ENCODE assay signal across 8 cellular contexts in the genomic region with DNA sequence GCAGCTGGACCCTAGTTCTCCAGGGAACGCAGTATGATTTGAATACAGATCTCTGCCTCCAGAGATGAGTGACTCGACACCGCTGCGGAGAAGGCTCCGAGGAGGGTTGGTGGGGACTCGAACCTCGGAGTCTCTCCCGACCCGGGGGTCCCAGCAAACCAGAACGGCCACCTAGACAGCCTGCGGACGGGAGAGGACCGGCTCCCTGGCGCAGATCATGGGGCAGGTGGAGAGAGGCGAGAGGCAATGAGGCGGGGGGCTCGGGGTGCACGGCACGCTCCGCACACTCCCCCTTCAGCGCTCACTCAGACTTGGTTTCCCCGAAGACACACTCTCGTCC. TPM values are rescaled to one million over a fixed set of nuclear protein-coding genes. Genes with fewer than 3 reads are reported as not detected.
DNase-seq lines count a peak whose midpoint lies in the region; ATAC-seq and TF ChIP-seq lines count a peak whose summit lies in the region.
"Had no signal": no experiment of that assay in that cellular context is flagged by ENCODE, and none has a peak within 500 bp of the region (broad histone marks: within the 10 kb centered on the region; RNA-seq: fewer than 3 reads in every experiment).

No MANE protein-coding gene starts in this region.

- peaks cover 5% of the 10 kb centered on the region for H3K4me1 ChIP-seq in PC-3 (ENCODE audit: insufficient read depth, low read length)
- H3K4me1 ChIP-seq in mucosa of rectum (ENCODE audit: control insufficient read depth in 2 of 2, insufficient read depth in 2 of 2, low read length in 2 of 2), result peaks cover 3 to 5% of the 10 kb centered on the region in 2 donors
- H3K4me1 ChIP-seq in tibial artery, result peaks cover 0 to 27% (median 10%) of the 10 kb centered on the region in 4 donors
- H3K4me1 ChIP-seq: foreskin keratinocyte had no signal

- DNase-seq in PC-3, result no peak
- no peak for DNase-seq in epithelial cell of esophagus (ENCODE audit: low read depth)
- DNase-seq in tibial artery, result no peak
- DNase-seq in DMS79 (lab: John Stamatoyannopoulos, UW), result no peak
- no peak for DNase-seq in NCI-H1417 (lab: John Stamatoyannopoulos, UW)
- DNase-seq: foreskin keratinocyte had no signal

- H3K4me3 ChIP-seq in PC-3 (ENCODE audit: low read length) (peak overlapping the region; percentile 91), epithelial cell of esophagus (ENCODE audit: low read length) (peak overlapping the region; percentile 54), mucosa of rectum (ENCODE audit: low read length in 2 of 2) (peak overlapping the region; percentile 69 to 74), tibial artery (peak overlapping the region; percentile 69 to 72)

- intact Hi-C loops in PC-3 (cut with micrococcal nuclease), result no loop called here
- intact Hi-C loops in tibial artery (cut with DNase I; ENCODE audit: low total_unique reads), result no loop called here

- no TSS peak for BruUV-seq in PC-3 (replicated peaks; lab: Mats Ljungman, UMichigan)

- no peak overlapping the region for H3K27ac ChIP-seq in PC-3 (ENCODE audit: low read length)
- H3K27ac ChIP-seq in mucosa of rectum (ENCODE audit: low read depth in 2 of 2, low read length in 2 of 2), result no peak overlapping the region
- peak overlapping the region in 1 of 2 donors; percentile 50 for H3K27ac ChIP-seq in tibial artery
- H3K27ac ChIP-seq: foreskin keratinocyte had no signal

- no peak for TF ChIP-seq CTCF in PC-3 (conservative IDR thresholded peaks at IDR 0.05; ENCODE audit: low read depth, low read length)
- no peak for TF ChIP-seq CTCF in epithelial cell of esophagus (IDR thresholded peaks at IDR 0.05; ENCODE audit: insufficient read depth, low read depth, low read length, missing control alignments)
- TF ChIP-seq CTCF in tibial artery (IDR thresholded peaks at IDR 0.05), result no peak

- POLR2A ChIA-PET in PC-3 (lab: Charles Lee; ENCODE audit: unreplicated experiment), result no interaction called here

- no peaks in the 10 kb centered on the region for H3K9me2 ChIP-seq in PC-3 (replicated peaks; ENCODE audit: low read length)

- no peaks in the 10 kb centered on the region for H3F3A ChIP-seq in PC-3 (ENCODE audit: low read length, unreplicated experiment)

- H3K79me2 ChIP-seq in PC-3 (ENCODE audit: low read length), result no peaks in the 10 kb centered on the region

- H3K9ac ChIP-seq in PC-3 (ENCODE audit: low read length) (no peak overlapping the region), mucosa of rectum (ENCODE audit: low read depth in 1 of 2, low read length in 2 of 2) (no peak overlapping the region)

- H3K9me3 ChIP-seq in PC-3 (ENCODE audit: low read length) (no peaks in the 10 kb centered on the region), mucosa of rectum (ENCODE audit: control insufficient read depth in 2 of 2, low read length in 2 of 2) (no peaks in the 10 kb centered on the region), tibial artery (no peaks in the 10 kb centered on the region)

- H4K20me1 ChIP-seq in PC-3 (ENCODE audit: low read length), result no peaks in the 10 kb centered on the region

- CTCF ChIA-PET in PC-3 (lab: Charles Lee), result no interaction called here

- H3K27me3 ChIP-seq in PC-3 (ENCODE audit: low read length), result no peaks in the 10 kb centered on the region
- peaks cover 21 to 26% of the 10 kb centered on the region in 2 donors for H3K27me3 ChIP-seq in mucosa of rectum (ENCODE audit: control insufficient read depth in 2 of 2, insufficient read depth in 2 of 2, low read length in 2 of 2)
- no peaks in the 10 kb centered on the region for H3K27me3 ChIP-seq in tibial artery

- H3K4me2 ChIP-seq in PC-3 (ENCODE audit: low read length), result peak overlapping the region; percentile 85

- no peaks in the 10 kb centered on the region for H3K36me3 ChIP-seq in PC-3 (ENCODE audit: low read depth, low read length)
- no peaks in the 10 kb centered on the region for H3K36me3 ChIP-seq in mucosa of rectum (ENCODE audit: control insufficient read depth in 2 of 2, insufficient read depth in 2 of 2, low read length in 2 of 2)
- no peaks in the 10 kb centered on the region for H3K36me3 ChIP-seq in tibial artery

- ATAC-seq in PC-3 (no peak), HG02852 (IDR thresholded peaks at IDR 0.05; ENCODE audit: unreplicated experiment) (no peak)

- peak overlapping the region; percentile 83 for H2AFZ ChIP-seq in PC-3 (ENCODE audit: low read length)

RNA-seq across cellular contexts. Expression of a gene that starts 12.6 kb away (rescaled TPM):
- total RNA-seq in PC-3 (2014; rRNA removed), result 13.0 and 18.8 TPM in 2 replicates
